Comparison of ENCODE assay signal across 8 cellular contexts in genomic region chr1:35929730-35930592, GRCh38. TPM values are rescaled to one million over a fixed set of nuclear protein-coding genes. Genes with fewer than 3 reads are reported as not detected.
DNase-seq lines count a peak whose midpoint lies in the region; ATAC-seq and TF ChIP-seq lines count a peak whose summit lies in the region.

No MANE protein-coding gene starts in this region.

- DNase-seq in DMS79 treated with DMSO at 0.1 percent for 48 hours (lab: John Stamatoyannopoulos, UW) (peak; percentile 70), HuH-7 (ENCODE audit: low spot score) (peak; percentile 23), astrocyte of the cerebellum (ENCODE audit: low read depth) (no peak), hypothalamus (lab: John Stamatoyannopoulos, UW) (peak in 36 of 51 donors; percentile 4 to 81 (median 37)), sciatic nerve (ENCODE audit: low spot score) (peak; percentile 68)

- H3K4me3 ChIP-seq in astrocyte of the cerebellum (ENCODE audit: low read depth, low read length), result peak overlapping the region; percentile 89

- in situ Hi-C loops in astrocyte of the cerebellum (cut with HindIII; ENCODE audit: low sequenced_read_pairs), result no loop called here

- no peak for TF ChIP-seq CTCF in astrocyte of the cerebellum (IDR thresholded peaks at IDR 0.05; ENCODE audit: low read depth, low read length, missing control alignments)

- intact Hi-C loops in sciatic nerve (cut with DNase I), result no loop called here

- ATAC-seq in SK-N-SH treated with all-trans-retinoic acid at 6 μM for 48 hours, result peak; percentile 58
- peak; percentile 66 for ATAC-seq in sciatic nerve
- no peak for ATAC-seq in GM21786 (IDR thresholded peaks at IDR 0.05; ENCODE audit: unreplicated experiment)
- ATAC-seq in GM19452 (IDR thresholded peaks at IDR 0.05; ENCODE audit: unreplicated experiment), result no peak

TF ChIP-seq in SK-N-SH treated with all-trans-retinoic acid at 6 μM for 48 hours, 23 proteins besides CTCF, POLR2A, EP300 and RAD21:
- TF ChIP-seq ZFP30 (CRISPR knock-in tag; IDR thresholded peaks at IDR 0.05), result no peak
- TF ChIP-seq TSHZ2 (CRISPR knock-in tag; IDR thresholded peaks at IDR 0.05), result 0 out of 2 replicates have a peak, but pooled peaks have one; percentile 3
- TF ChIP-seq PATZ1 (CRISPR knock-in tag; IDR thresholded peaks at IDR 0.05; ENCODE audit: borderline replicate concordance), result no peak
- no peak for TF ChIP-seq ZNF70 (CRISPR knock-in tag; IDR thresholded peaks at IDR 0.05)
- TF ChIP-seq TCF4 (CRISPR knock-in tag; IDR thresholded peaks at IDR 0.05; ENCODE audit: borderline replicate concordance), result 0 out of 2 replicates have a peak, but pooled peaks have one; percentile 16
- TF ChIP-seq ISL1 (CRISPR knock-in tag; IDR thresholded peaks at IDR 0.05), result no peak
- TF ChIP-seq CREB5 (CRISPR knock-in tag; IDR thresholded peaks at IDR 0.05; ENCODE audit: low read depth), result no peak
- no peak for TF ChIP-seq SNAI2 (CRISPR knock-in tag; IDR thresholded peaks at IDR 0.05)
- TF ChIP-seq BACH2 (CRISPR knock-in tag; IDR thresholded peaks at IDR 0.05; ENCODE audit: borderline replicate concordance), result no peak

RNA-seq across cellular contexts. Expression of gene AGO3, which starts 0.9 kb away (rescaled TPM):
- 55.1 TPM for total RNA-seq in sciatic nerve

RNA-seq across cellular contexts. Expression of gene AGO1, which starts 47.0 kb away (rescaled TPM):
- total RNA-seq in sciatic nerve, result 30.3 TPM

Comparison
In these comparisons a context has a peak if more than half of its experiments do, and no peak if none do; other contexts are left out.
1. ATAC-seq: peak in SK-N-SH treated with all-trans-retinoic acid at 6 μM for 48 hours (single experiment) and sciatic nerve (single experiment); none in GM21786 (single experiment) and GM19452 (single experiment).